ENCODE assay signal across 15 cellular contexts in the genomic region with DNA sequence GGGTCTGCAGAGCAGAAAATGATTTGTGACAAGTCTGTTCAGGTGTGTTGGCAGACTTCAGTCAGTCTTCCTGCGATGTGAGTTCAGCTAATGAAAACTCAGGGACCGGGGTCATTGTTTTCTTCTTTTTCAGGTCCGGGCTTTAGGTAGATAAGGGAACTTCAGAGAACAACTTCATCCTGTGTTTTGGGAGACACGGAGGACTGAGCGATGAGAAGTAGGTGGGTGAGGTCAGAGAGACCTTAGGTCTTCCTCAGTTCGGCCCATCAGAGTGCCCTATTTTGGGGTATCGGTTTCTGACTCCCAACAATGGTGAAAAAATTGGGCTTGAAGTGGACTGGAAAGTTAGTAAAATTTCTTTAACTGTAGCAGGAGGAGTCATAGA.
DNase-seq lines count a peak whose midpoint lies in the region; ATAC-seq and TF ChIP-seq lines count a peak whose summit lies in the region.
"Had no signal": no experiment of that assay in that cellular context is flagged by ENCODE, and none has a peak within 500 bp of the region (broad histone marks: within the 10 kb centered on the region; RNA-seq: fewer than 3 reads in every experiment).

No MANE protein-coding gene starts in this region.

- ATAC-seq in GM19467 (IDR thresholded peaks at IDR 0.05; ENCODE audit: unreplicated experiment) = peak; percentile 19
- ATAC-seq in HG02981 (IDR thresholded peaks at IDR 0.05; ENCODE audit: unreplicated experiment) = peak; percentile 5
- ATAC-seq: activated CD4-positive, alpha-beta T cell treated with anti-CD3 and anti-CD28 coated beads for 36 hours; left colon had no signal

- H3K27ac Mint-ChIP-seq in activated T-helper 2 cell treated with anti-CD3 and anti-CD28 coated beads, Interferon-gamma antibody, Interleukin-2, Interleukin-4, amounts not matched to agents 10 μg/mL and 5 μg/mL and 100 μg/mL, durations not matched to agents 14 hours and 24 hours and 36 hours = no peak overlapping the region
- H3K27ac Mint-ChIP-seq: activated CD4-positive, alpha-beta T cell treated with anti-CD3 and anti-CD28 coated beads for 36 hours; activated naive CD4-positive, alpha-beta T cell treated with anti-CD3 and anti-CD28 coated beads for 36 hours; H9 had no signal

- peaks cover 18% of the 10 kb centered on the region for H3F3A ChIP-seq in SU-DHL-6 (ENCODE audit: insufficient read depth)
- no peaks in the 10 kb centered on the region for H3F3A ChIP-seq in PC-9 (ENCODE audit: insufficient read depth, low read depth)

- H3K27me3 Mint-ChIP-seq in activated T-helper 2 cell treated with anti-CD3 and anti-CD28 coated beads, Interferon-gamma antibody, Interleukin-2, Interleukin-4, amounts not matched to agents 10 μg/mL and 5 μg/mL and 100 μg/mL, durations not matched to agents 14 hours and 24 hours and 36 hours (ENCODE audit: low read depth) = no peaks in the 10 kb centered on the region

- H2AFZ ChIP-seq in SU-DHL-6 (ENCODE audit: low read depth, low read length, severe bottlenecking) (no peak overlapping the region), PC-9 (no peak overlapping the region)

- H3K36me3 ChIP-seq in GM06990 (ENCODE audit: control insufficient read depth, insufficient read depth, low read length) (no peaks in the 10 kb centered on the region), SU-DHL-6 (ENCODE audit: low read length) (no peaks in the 10 kb centered on the region), PC-9 (ENCODE audit: low read depth) (no peaks in the 10 kb centered on the region)
- H3K36me3 ChIP-seq: SJCRH30, thyroid gland had no signal

- no peaks in the 10 kb centered on the region for H3K9me3 ChIP-seq in SU-DHL-6 (ENCODE audit: insufficient read depth, low read length)
- no peaks in the 10 kb centered on the region for H3K9me3 ChIP-seq in PC-9 (ENCODE audit: insufficient read depth, low read depth)
- H3K9me3 ChIP-seq: SJCRH30, thyroid gland had no signal

- intact Hi-C loops in activated T-helper 2 cell treated with anti-CD3 and anti-CD28 coated beads, Interferon-gamma antibody, Interleukin-2, Interleukin-4, amounts not matched to agents 10 μg/mL and 5 μg/mL and 100 μg/mL, durations not matched to agents 14 hours and 24 hours and 36 hours (cut with micrococcal nuclease) = no loop called here
- intact Hi-C loops in PC-9 (cut with micrococcal nuclease; ENCODE audit: unreplicated experiment) = no loop called here

- no peak overlapping the region for H3K4me3 Mint-ChIP-seq in activated T-helper 2 cell treated with anti-CD3 and anti-CD28 coated beads, Interferon-gamma antibody, Interleukin-2, Interleukin-4, amounts not matched to agents 10 μg/mL and 5 μg/mL and 100 μg/mL, durations not matched to agents 14 hours and 24 hours and 36 hours (ENCODE audit: low read depth)
- H3K4me3 Mint-ChIP-seq: activated CD4-positive, alpha-beta T cell treated with anti-CD3 and anti-CD28 coated beads for 36 hours; activated naive CD4-positive, alpha-beta T cell treated with anti-CD3 and anti-CD28 coated beads for 36 hours; H9 had no signal

- POLR2A ChIA-PET in PC-9 (lab: Charles Lee; ENCODE audit: unreplicated experiment) = interaction anchor here (0.6 kb wide), 1 partner anchor 12 kb away, joined by 4 read pairs; no protein-coding TSS in a partner anchor

- DNase-seq in GM06990 (ENCODE audit: extremely low read depth, insufficient read length) (no peak), GM03348 (ENCODE audit: low spot score) (no peak), DMS53 treated with DMSO at 0.1 percent for 48 hours (lab: John Stamatoyannopoulos, UW; ENCODE audit: unreplicated experiment) (no peak), PC-9 (no peak)
- DNase-seq in activated T-helper 2 cell treated with anti-CD3 and anti-CD28 coated beads, Interferon-gamma antibody, Interleukin-2, Interleukin-4, amounts not matched to agents 10 μg/mL and 5 μg/mL and 100 μg/mL, durations not matched to agents 14 hours and 24 hours and 36 hours (ENCODE audit: low spot score) = no peak
- DNase-seq: activated CD4-positive, alpha-beta T cell treated with anti-CD3 and anti-CD28 coated beads for 36 hours; activated naive CD4-positive, alpha-beta T cell treated with anti-CD3 and anti-CD28 coated beads for 36 hours; H9; NCI-H446; SJCRH30; thyroid gland had no signal

- no peaks in the 10 kb centered on the region for H3K27me3 ChIP-seq in GM06990 (replicated peaks; ENCODE audit: control insufficient read depth, insufficient read depth, low read length)
- no peaks in the 10 kb centered on the region for H3K27me3 ChIP-seq in SU-DHL-6 (ENCODE audit: low read length)
- H3K27me3 ChIP-seq in PC-9 (ENCODE audit: insufficient read depth, low read depth) = peaks cover 9% of the 10 kb centered on the region
- H3K27me3 ChIP-seq: SJCRH30, thyroid gland had no signal

- CTCF ChIA-PET in PC-9 (lab: Charles Lee) = no interaction called here

- H3K9me2 ChIP-seq in SU-DHL-6 (replicated peaks; ENCODE audit: insufficient read depth, low read length) (no peaks in the 10 kb centered on the region), PC-9 (ENCODE audit: insufficient read depth) (no peaks in the 10 kb centered on the region)

- no peaks in the 10 kb centered on the region for H3K4me1 ChIP-seq in PC-9 (replicated peaks; ENCODE audit: insufficient read depth)
- H3K4me1 ChIP-seq: SJCRH30, thyroid gland had no signal

- H4K20me1 ChIP-seq in SU-DHL-6 (ENCODE audit: low read depth, low read length) (no peaks in the 10 kb centered on the region), PC-9 (ENCODE audit: insufficient read depth) (no peaks in the 10 kb centered on the region)

- H3K4me2 ChIP-seq in SU-DHL-6 (ENCODE audit: low read depth, low read length, poor library complexity, severe bottlenecking) (peak overlapping the region; percentile 68), PC-9 (no peak overlapping the region)

- no TSS peak for BruUV-seq in PC-9 (replicated peaks; lab: Mats Ljungman, UMichigan)

- H3K27ac ChIP-seq in SU-DHL-6 (ENCODE audit: low read depth, low read length) = peak overlapping the region; percentile 96
- no peak overlapping the region for H3K27ac ChIP-seq in PC-9
- H3K27ac ChIP-seq: SJCRH30, thyroid gland had no signal

- H3K4me1 Mint-ChIP-seq in activated T-helper 2 cell treated with anti-CD3 and anti-CD28 coated beads, Interferon-gamma antibody, Interleukin-2, Interleukin-4, amounts not matched to agents 10 μg/mL and 5 μg/mL and 100 μg/mL, durations not matched to agents 14 hours and 24 hours and 36 hours (ENCODE audit: low read depth) = no peaks in the 10 kb centered on the region
- H3K4me1 Mint-ChIP-seq: activated CD4-positive, alpha-beta T cell treated with anti-CD3 and anti-CD28 coated beads for 36 hours had no signal

- H3K4me3 ChIP-seq in GM06990 (replicated peaks; ENCODE audit: low read depth, low read length) (peak overlapping the region; percentile 52), SU-DHL-6 (ENCODE audit: insufficient read depth, low read length, poor library complexity, severe bottlenecking) (peak overlapping the region; percentile 30), PC-9 (no peak overlapping the region)
- H3K4me3 ChIP-seq: SJCRH30, thyroid gland had no signal

- no peak for TF ChIP-seq CTCF in GM06990 (IDR thresholded peaks at IDR 0.05; ENCODE audit: insufficient read depth, low read length, poor library complexity, severe bottlenecking)
- TF ChIP-seq CTCF in SU-DHL-6 (IDR thresholded peaks at IDR 0.05; ENCODE audit: insufficient read depth, low read length, poor library complexity, severe bottlenecking) = no peak
- no peak for TF ChIP-seq CTCF in PC-9 (conservative IDR thresholded peaks at IDR 0.05)

- no peaks in the 10 kb centered on the region for H3K79me2 ChIP-seq in SU-DHL-6 (ENCODE audit: insufficient read depth, low read length)
- no peaks in the 10 kb centered on the region for H3K79me2 ChIP-seq in PC-9 (ENCODE audit: low read depth)

- peaks cover 12% of the 10 kb centered on the region for H3K9me3 Mint-ChIP-seq in activated T-helper 2 cell treated with anti-CD3 and anti-CD28 coated beads, Interferon-gamma antibody, Interleukin-2, Interleukin-4, amounts not matched to agents 10 μg/mL and 5 μg/mL and 100 μg/mL, durations not matched to agents 14 hours and 24 hours and 36 hours

- no peaks in the 10 kb centered on the region for H3K36me3 Mint-ChIP-seq in activated T-helper 2 cell treated with anti-CD3 and anti-CD28 coated beads, Interferon-gamma antibody, Interleukin-2, Interleukin-4, amounts not matched to agents 10 μg/mL and 5 μg/mL and 100 μg/mL, durations not matched to agents 14 hours and 24 hours and 36 hours (ENCODE audit: low read depth)

- H3K9ac ChIP-seq in SU-DHL-6 (ENCODE audit: low read length) = peak overlapping the region; percentile 58
